Comparison of ENCODE assay signal across 37 cellular contexts in genomic region chr9:101352892-101353462, GRCh38. TPM values are rescaled to one million over a fixed set of nuclear protein-coding genes. Genes with fewer than 3 reads are reported as not detected.
"Had no signal": no experiment of that assay in that cellular context is flagged by ENCODE, and none has a peak within 500 bp of the region (broad histone marks: within the 10 kb centered on the region; RNA-seq: fewer than 3 reads in every experiment).

No MANE protein-coding gene starts in this region.

- H3K4me3 ChIP-seq: Peyer's patch, SJSA1 had no signal

- H3K27me3 ChIP-seq: Peyer's patch, SJSA1 had no signal

- H3K36me3 ChIP-seq: Peyer's patch, SJSA1 had no signal

- H3K27me3 Mint-ChIP-seq: activated B cell treated with CpG ODN at 0.5 μM for 24 hours; activated naive CD4-positive, alpha-beta T cell treated with anti-CD3 and anti-CD28 coated beads, Interleukin-2, amount 10 ng/mL, durations not matched to agents 7 days and 5 days had no signal

- H3K9me3 Mint-ChIP-seq: activated B cell treated with CpG ODN at 0.5 μM for 24 hours; activated CD4-positive, alpha-beta memory T cell treated with anti-CD3 and anti-CD28 coated beads for 36 hours; activated naive CD4-positive, alpha-beta T cell treated with anti-CD3 and anti-CD28 coated beads, Interleukin-2, amount 10 ng/mL, durations not matched to agents 7 days and 5 days; activated naive CD8-positive, alpha-beta T cell treated with anti-CD3 and anti-CD28 coated beads, Interleukin-2, amount 50 U/mL, for 24 hours; T-helper 1 cell treated with Interleukin-12 subunit alpha and Interleukin-12 subunit beta and Interleukin-4 antibody, amounts not matched to agents 30 μg/mL and 1 μg/mL, for 36 hours; T-helper 2 cell treated with Interferon-gamma antibody and Interleukin-4, amounts not matched to agents 5 μg/mL and 100 μg/mL, for 36 hours had no signal

- H3K27ac Mint-ChIP-seq: activated B cell treated with CpG ODN at 0.5 μM for 24 hours; activated CD4-positive, alpha-beta memory T cell treated with anti-CD3 and anti-CD28 coated beads for 36 hours; activated CD8-positive, alpha-beta memory T cell treated with anti-CD3 and anti-CD28 coated beads, Interleukin-2, amount 10 ng/mL, durations not matched to agents 7 days and 5 days; activated naive CD4-positive, alpha-beta T cell treated with anti-CD3 and anti-CD28 coated beads, Interleukin-2, amount 10 ng/mL, durations not matched to agents 7 days and 5 days; activated naive CD8-positive, alpha-beta T cell; activated naive CD8-positive, alpha-beta T cell treated with anti-CD3 and anti-CD28 coated beads, Interleukin-2, amount 50 U/mL, for 24 hours; brain; T-helper 1 cell treated with Interleukin-12 subunit alpha and Interleukin-12 subunit beta and Interleukin-4 antibody, amounts not matched to agents 30 μg/mL and 1 μg/mL, for 36 hours; T-helper 2 cell treated with Interferon-gamma antibody and Interleukin-4, amounts not matched to agents 5 μg/mL and 100 μg/mL, for 36 hours had no signal

- H3K4me1 ChIP-seq: SJSA1 had no signal

- H3K9ac ChIP-seq: SK-N-SH had no signal

- H3K36me3 Mint-ChIP-seq: activated CD4-positive, alpha-beta memory T cell treated with anti-CD3 and anti-CD28 coated beads for 36 hours; activated CD8-positive, alpha-beta memory T cell treated with anti-CD3 and anti-CD28 coated beads, Interleukin-2, amount 10 ng/mL, durations not matched to agents 7 days and 5 days; activated naive CD4-positive, alpha-beta T cell treated with anti-CD3 and anti-CD28 coated beads, Interleukin-2, amount 10 ng/mL, durations not matched to agents 7 days and 5 days; activated naive CD8-positive, alpha-beta T cell; brain had no signal

- H3K9me3 ChIP-seq: Peyer's patch, SJSA1, SK-N-SH had no signal

- H3K4me3 Mint-ChIP-seq: activated B cell treated with CpG ODN at 0.5 μM for 24 hours; activated CD4-positive, alpha-beta memory T cell treated with anti-CD3 and anti-CD28 coated beads for 36 hours; activated CD8-positive, alpha-beta memory T cell treated with anti-CD3 and anti-CD28 coated beads, Interleukin-2, amount 10 ng/mL, durations not matched to agents 7 days and 5 days; activated naive CD4-positive, alpha-beta T cell treated with anti-CD3 and anti-CD28 coated beads, Interleukin-2, amount 10 ng/mL, durations not matched to agents 7 days and 5 days; activated naive CD8-positive, alpha-beta T cell; activated naive CD8-positive, alpha-beta T cell treated with anti-CD3 and anti-CD28 coated beads, Interleukin-2, amount 50 U/mL, for 24 hours; brain; T-helper 1 cell treated with Interleukin-12 subunit alpha and Interleukin-12 subunit beta and Interleukin-4 antibody, amounts not matched to agents 30 μg/mL and 1 μg/mL, for 36 hours; T-helper 2 cell treated with Interferon-gamma antibody and Interleukin-4, amounts not matched to agents 5 μg/mL and 100 μg/mL, for 36 hours had no signal

- H3K4me2 ChIP-seq: SK-N-SH had no signal

- ATAC-seq: activated CD8-positive, alpha-beta memory T cell treated with anti-CD3 and anti-CD28 coated beads, Interleukin-2, amount 10 ng/mL, durations not matched to agents 7 days and 5 days; activated naive CD8-positive, alpha-beta T cell treated with anti-CD3 and anti-CD28 coated beads, Interleukin-2, amount 50 U/mL, for 24 hours; PC-3 had no signal

- H3K4me1 Mint-ChIP-seq: activated B cell treated with CpG ODN at 0.5 μM for 24 hours; activated CD8-positive, alpha-beta memory T cell treated with anti-CD3 and anti-CD28 coated beads, Interleukin-2, amount 10 ng/mL, durations not matched to agents 7 days and 5 days; activated naive CD4-positive, alpha-beta T cell treated with anti-CD3 and anti-CD28 coated beads, Interleukin-2, amount 10 ng/mL, durations not matched to agents 7 days and 5 days; activated naive CD8-positive, alpha-beta T cell treated with anti-CD3 and anti-CD28 coated beads, Interleukin-2, amount 50 U/mL, for 24 hours; brain had no signal

- DNase-seq: activated B cell treated with CpG ODN at 0.5 μM for 24 hours; activated CD4-positive, alpha-beta memory T cell treated with anti-CD3 and anti-CD28 coated beads for 36 hours; activated CD4-positive, alpha-beta T cell treated with anti-CD3 and anti-CD28 coated beads for 4 hours; activated CD4-positive, alpha-beta T cell treated with anti-CD3 and anti-CD28 coated beads, Interleukin-2, amount 50 U/mL, for 1 hour; activated CD4-positive, CD25-positive, alpha-beta regulatory T cell treated with anti-CD3 and anti-CD28 coated beads, Interleukin-2, amount 50 U/mL, for 72 hours; activated CD8-positive, alpha-beta memory T cell treated with anti-CD3 and anti-CD28 coated beads for 24 hours; activated CD8-positive, alpha-beta memory T cell treated with anti-CD3 and anti-CD28 coated beads, Interleukin-2, amount 10 ng/mL, durations not matched to agents 7 days and 5 days; activated CD8-positive, alpha-beta memory T cell treated with anti-CD3 and anti-CD28 coated beads, Interleukin-2, amount 50 U/mL, for 48 hours; activated effector memory CD4-positive, alpha-beta T cell treated with Interleukin-2 at 50 U/mL for 16 hours; activated naive CD4-positive, alpha-beta T cell treated with anti-CD3 and anti-CD28 coated beads, Interleukin-2, amount 10 ng/mL, durations not matched to agents 7 days and 5 days; activated naive CD8-positive, alpha-beta T cell treated with anti-CD3 and anti-CD28 coated beads, Interleukin-2, amount 50 U/mL, for 24 hours; activated T-cell treated with anti-CD3 and anti-CD28 coated beads, Interleukin-2, amount 50 U/mL, for 48 hours; anterior cingulate cortex; caudate nucleus; cerebellar nuclear complex; Kasumi-1; MM.1S; MV-4-11; NCI-H1092; NCI-H146; NCI-H187; NCI-H2081; NCI-H345; NCI-H524 treated with DMSO at 0.1 percent for 48 hours; NK-92 treated with Interleukin-12 subunit alpha and Interleukin-12 subunit beta, amount 100 ng/mL, for 24 hours; PC-3; Peyer's patch; RPMI8226; SHP77 treated with DMSO at 0.1 percent for 48 hours; SK-N-SH had no signal

- FAIRE-seq: bronchial epithelial cell, TTC549 had no signal

- H3K27ac ChIP-seq: SJSA1 had no signal

RNA-seq across cellular contexts. Expression of gene BAAT, which starts 31.8 kb away (rescaled TPM):
- total RNA-seq: activated B cell treated with CpG ODN at 0.5 μM for 24 hours; activated CD4-positive, alpha-beta memory T cell treated with anti-CD3 and anti-CD28 coated beads for 36 hours; activated CD8-positive, alpha-beta memory T cell treated with anti-CD3 and anti-CD28 coated beads, Interleukin-2, amount 10 ng/mL, durations not matched to agents 7 days and 5 days; SJSA1 had no signal
